ENCODE assay signal across 1 cellular context in genomic region chr20:5003626-5004025, GRCh38.
TF ChIP-seq lines count a peak whose summit lies in the region.

No MANE protein-coding gene starts in this region.

TF ChIP-seq in HepG2, 621 proteins besides CTCF, POLR2A, EP300 and RAD21 (continued from another document):
- TF ChIP-seq, protein P1, sequence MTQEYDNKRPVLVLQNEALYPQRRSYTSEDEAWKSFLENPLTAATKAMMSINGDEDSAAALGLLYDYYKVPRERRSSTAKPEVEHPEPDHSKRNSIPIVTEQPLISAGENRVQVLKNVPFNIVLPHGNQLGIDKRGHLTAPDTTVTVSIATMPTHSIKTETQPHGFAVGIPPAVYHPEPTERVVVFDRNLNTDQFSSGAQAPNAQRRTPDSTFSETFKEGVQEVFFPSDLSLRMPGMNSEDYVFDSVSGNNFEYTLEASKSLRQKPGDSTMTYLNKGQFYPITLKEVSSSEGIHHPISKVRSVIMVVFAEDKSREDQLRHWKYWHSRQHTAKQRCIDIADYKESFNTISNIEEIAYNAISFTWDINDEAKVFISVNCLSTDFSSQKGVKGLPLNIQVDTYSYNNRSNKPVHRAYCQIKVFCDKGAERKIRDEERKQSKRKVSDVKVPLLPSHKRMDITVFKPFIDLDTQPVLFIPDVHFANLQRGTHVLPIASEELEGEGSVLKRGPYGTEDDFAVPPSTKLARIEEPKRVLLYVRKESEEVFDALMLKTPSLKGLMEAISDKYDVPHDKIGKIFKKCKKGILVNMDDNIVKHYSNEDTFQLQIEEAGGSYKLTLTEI (CRISPR knock-in tag; conservative IDR thresholded peaks at IDR 0.05) = no peak
- no peak for TF ChIP-seq ZNF160 (CRISPR knock-in tag; IDR thresholded peaks at IDR 0.05)
- no peak for TF ChIP-seq ZNF747 (CRISPR knock-in tag; IDR thresholded peaks at IDR 0.05; ENCODE audit: borderline replicate concordance)
- no peak for TF ChIP-seq KMT2B (CRISPR knock-in tag; IDR thresholded peaks at IDR 0.05)
- TF ChIP-seq ZNF331 (CRISPR knock-in tag; IDR thresholded peaks at IDR 0.05) = no peak
- TF ChIP-seq RXRB (CRISPR knock-in tag; IDR thresholded peaks at IDR 0.05; ENCODE audit: borderline replicate concordance) = no peak
- TF ChIP-seq ZSCAN30 (CRISPR knock-in tag; IDR thresholded peaks at IDR 0.05) = no peak
- no peak for TF ChIP-seq ZNF670 (CRISPR knock-in tag; IDR thresholded peaks at IDR 0.05; ENCODE audit: borderline replicate concordance)
- no peak for TF ChIP-seq ZNF121 (CRISPR knock-in tag; IDR thresholded peaks at IDR 0.05)
- TF ChIP-seq KDM5B (CRISPR knock-in tag; IDR thresholded peaks at IDR 0.05; ENCODE audit: borderline replicate concordance) = no peak
- no peak for TF ChIP-seq ZNF580 (CRISPR knock-in tag; IDR thresholded peaks at IDR 0.05; ENCODE audit: borderline replicate concordance, low read depth)
